Comparison of ENCODE assay signal across 1 cellular context in the genomic region with DNA sequence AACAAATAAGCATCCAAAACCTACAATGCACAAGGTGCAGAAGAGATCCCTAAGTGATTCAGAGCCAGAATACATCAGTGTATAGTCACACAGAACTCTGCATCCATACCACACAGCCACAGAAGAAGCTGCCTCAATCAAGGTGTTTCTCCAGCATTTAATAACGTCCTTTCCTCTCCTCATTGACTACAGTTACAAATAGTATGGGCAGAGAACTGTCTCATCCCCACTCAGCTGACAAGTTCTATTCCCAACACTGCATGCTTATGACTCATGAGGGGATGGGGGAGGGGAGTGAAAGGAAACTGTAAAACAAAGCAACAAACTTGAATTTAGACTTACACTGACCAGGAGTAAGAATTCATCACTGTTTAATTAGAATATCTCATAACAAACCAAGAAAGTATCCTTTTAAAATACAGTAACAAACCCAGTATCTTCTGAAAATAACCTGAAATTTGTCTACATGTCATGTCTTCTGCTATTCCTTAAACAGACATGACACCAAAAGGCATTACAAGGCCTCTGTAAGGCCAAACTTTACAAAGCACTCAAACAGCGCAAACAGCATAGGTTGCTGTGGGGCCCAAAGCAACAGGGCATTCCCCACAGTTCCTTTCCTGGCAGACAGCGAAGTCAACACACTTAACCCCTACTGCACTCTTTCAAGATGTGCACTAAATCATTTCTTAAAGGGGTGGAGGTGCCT.
TF ChIP-seq lines count a peak whose summit lies in the region.

No MANE protein-coding gene starts in this region.

TF ChIP-seq in SK-N-SH, 30 proteins besides CTCF, POLR2A, EP300 and RAD21 (continued from another document):
- TF ChIP-seq, protein P1, sequence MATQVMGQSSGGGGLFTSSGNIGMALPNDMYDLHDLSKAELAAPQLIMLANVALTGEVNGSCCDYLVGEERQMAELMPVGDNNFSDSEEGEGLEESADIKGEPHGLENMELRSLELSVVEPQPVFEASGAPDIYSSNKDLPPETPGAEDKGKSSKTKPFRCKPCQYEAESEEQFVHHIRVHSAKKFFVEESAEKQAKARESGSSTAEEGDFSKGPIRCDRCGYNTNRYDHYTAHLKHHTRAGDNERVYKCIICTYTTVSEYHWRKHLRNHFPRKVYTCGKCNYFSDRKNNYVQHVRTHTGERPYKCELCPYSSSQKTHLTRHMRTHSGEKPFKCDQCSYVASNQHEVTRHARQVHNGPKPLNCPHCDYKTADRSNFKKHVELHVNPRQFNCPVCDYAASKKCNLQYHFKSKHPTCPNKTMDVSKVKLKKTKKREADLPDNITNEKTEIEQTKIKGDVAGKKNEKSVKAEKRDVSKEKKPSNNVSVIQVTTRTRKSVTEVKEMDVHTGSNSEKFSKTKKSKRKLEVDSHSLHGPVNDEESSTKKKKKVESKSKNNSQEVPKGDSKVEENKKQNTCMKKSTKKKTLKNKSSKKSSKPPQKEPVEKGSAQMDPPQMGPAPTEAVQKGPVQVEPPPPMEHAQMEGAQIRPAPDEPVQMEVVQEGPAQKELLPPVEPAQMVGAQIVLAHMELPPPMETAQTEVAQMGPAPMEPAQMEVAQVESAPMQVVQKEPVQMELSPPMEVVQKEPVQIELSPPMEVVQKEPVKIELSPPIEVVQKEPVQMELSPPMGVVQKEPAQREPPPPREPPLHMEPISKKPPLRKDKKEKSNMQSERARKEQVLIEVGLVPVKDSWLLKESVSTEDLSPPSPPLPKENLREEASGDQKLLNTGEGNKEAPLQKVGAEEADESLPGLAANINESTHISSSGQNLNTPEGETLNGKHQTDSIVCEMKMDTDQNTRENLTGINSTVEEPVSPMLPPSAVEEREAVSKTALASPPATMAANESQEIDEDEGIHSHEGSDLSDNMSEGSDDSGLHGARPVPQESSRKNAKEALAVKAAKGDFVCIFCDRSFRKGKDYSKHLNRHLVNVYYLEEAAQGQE (IDR thresholded peaks at IDR 0.05; ENCODE audit: low read depth, low read length), result 0 out of 2 replicates have a peak, but pooled peaks have one; percentile 14
- TF ChIP-seq FOXM1 (IDR thresholded peaks at IDR 0.05; ENCODE audit: low read depth) (no peak), CHD2 (IDR thresholded peaks at IDR 0.05; ENCODE audit: low read length, partially characterized antibody) (no peak), NFIC (IDR thresholded peaks at IDR 0.05; ENCODE audit: borderline replicate concordance) (no peak), SMC3 (IDR thresholded peaks at IDR 0.05; ENCODE audit: low read depth, low read length) (no peak)
- TF ChIP-seq, protein P2, sequence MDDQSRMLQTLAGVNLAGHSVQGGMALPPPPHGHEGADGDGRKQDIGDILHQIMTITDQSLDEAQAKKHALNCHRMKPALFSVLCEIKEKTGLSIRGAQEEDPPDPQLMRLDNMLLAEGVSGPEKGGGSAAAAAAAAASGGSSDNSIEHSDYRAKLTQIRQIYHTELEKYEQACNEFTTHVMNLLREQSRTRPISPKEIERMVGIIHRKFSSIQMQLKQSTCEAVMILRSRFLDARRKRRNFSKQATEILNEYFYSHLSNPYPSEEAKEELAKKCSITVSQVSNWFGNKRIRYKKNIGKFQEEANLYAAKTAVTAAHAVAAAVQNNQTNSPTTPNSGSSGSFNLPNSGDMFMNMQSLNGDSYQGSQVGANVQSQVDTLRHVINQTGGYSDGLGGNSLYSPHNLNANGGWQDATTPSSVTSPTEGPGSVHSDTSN (IDR thresholded peaks at IDR 0.05), result peak; percentile 76
